In genomic region chr3:40312661-40313226, GRCh38 we compare ENCODE assay signal across 11 cellular contexts. TPM values are rescaled to one million over a fixed set of nuclear protein-coding genes. Genes with fewer than 3 reads are reported as not detected.
DNase-seq lines count a peak whose midpoint lies in the region; ATAC-seq, FAIRE-seq and TF ChIP-seq lines count a peak whose summit lies in the region.
"Had no signal": no experiment of that assay in that cellular context is flagged by ENCODE, and none has a peak within 500 bp of the region (broad histone marks: within the 10 kb centered on the region; RNA-seq: fewer than 3 reads in every experiment).

No MANE protein-coding gene starts in this region.

- in situ Hi-C loops in GM23248 (cut with MboI), result no loop called here

- H3K36me3 Mint-ChIP-seq in activated T-helper 17 cell treated with anti-CD3 and anti-CD28 coated beads, Interleukin-2, amount 50 U/mL, for 72 hours (ENCODE audit: low read depth), result peaks cover 59% of the 10 kb centered on the region
- H3K36me3 Mint-ChIP-seq in T-helper 2 cell treated with Interferon-gamma antibody and Interleukin-4, amounts not matched to agents 5 μg/mL and 100 μg/mL, for 36 hours (ENCODE audit: low read depth), result peaks cover 33% of the 10 kb centered on the region
- H3K36me3 Mint-ChIP-seq: IgD-negative memory B cell had no signal

- peak overlapping the region; percentile 52 for H3K27ac Mint-ChIP-seq in activated T-helper 17 cell treated with anti-CD3 and anti-CD28 coated beads, Interleukin-2, amount 50 U/mL, for 72 hours
- H3K27ac Mint-ChIP-seq in T-helper 2 cell treated with Interferon-gamma antibody and Interleukin-4, amounts not matched to agents 5 μg/mL and 100 μg/mL, for 36 hours, result no peak overlapping the region

- no peaks in the 10 kb centered on the region for H3K9me3 Mint-ChIP-seq in activated T-helper 17 cell treated with anti-CD3 and anti-CD28 coated beads, Interleukin-2, amount 50 U/mL, for 72 hours
- no peaks in the 10 kb centered on the region for H3K9me3 Mint-ChIP-seq in T-helper 2 cell treated with Interferon-gamma antibody and Interleukin-4, amounts not matched to agents 5 μg/mL and 100 μg/mL, for 36 hours
- H3K9me3 Mint-ChIP-seq: IgD-negative memory B cell had no signal

- H3K79me2 ChIP-seq in GM23248 (ENCODE audit: insufficient read depth), result peaks cover 23% of the 10 kb centered on the region

- H3K36me3 ChIP-seq in GM23248 (ENCODE audit: low read depth) (peaks cover 30% of the 10 kb centered on the region), rectal smooth muscle tissue (ENCODE audit: control insufficient read depth, insufficient read depth, low read length) (peaks cover 6% of the 10 kb centered on the region), kidney (ENCODE audit: control insufficient read depth in 1 of 2, insufficient read depth in 2 of 2, low read length in 2 of 2) (peaks cover 10 to 23% of the 10 kb centered on the region in 2 donors)

- H3K27me3 Mint-ChIP-seq in activated T-helper 17 cell treated with anti-CD3 and anti-CD28 coated beads, Interleukin-2, amount 50 U/mL, for 72 hours, result no peaks in the 10 kb centered on the region
- no peaks in the 10 kb centered on the region for H3K27me3 Mint-ChIP-seq in T-helper 2 cell treated with Interferon-gamma antibody and Interleukin-4, amounts not matched to agents 5 μg/mL and 100 μg/mL, for 36 hours (ENCODE audit: low read depth)
- H3K27me3 Mint-ChIP-seq: IgD-negative memory B cell had no signal

- no peaks in the 10 kb centered on the region for H3K4me1 Mint-ChIP-seq in activated T-helper 17 cell treated with anti-CD3 and anti-CD28 coated beads, Interleukin-2, amount 50 U/mL, for 72 hours
- peaks cover 15% of the 10 kb centered on the region for H3K4me1 Mint-ChIP-seq in T-helper 2 cell treated with Interferon-gamma antibody and Interleukin-4, amounts not matched to agents 5 μg/mL and 100 μg/mL, for 36 hours (ENCODE audit: low read depth)

- H3K4me2 ChIP-seq in GM23248 (ENCODE audit: unreplicated experiment), result peak overlapping the region; percentile 87

- H3K4me3 Mint-ChIP-seq in activated T-helper 17 cell treated with anti-CD3 and anti-CD28 coated beads, Interleukin-2, amount 50 U/mL, for 72 hours, result no peak overlapping the region
- no peak overlapping the region for H3K4me3 Mint-ChIP-seq in T-helper 2 cell treated with Interferon-gamma antibody and Interleukin-4, amounts not matched to agents 5 μg/mL and 100 μg/mL, for 36 hours

- FAIRE-seq in kidney (lab: Jason Lieb, UNC), result no peak

- H3K9ac ChIP-seq in GM23248 (0 out of 2 replicates have a peak overlapping the region, but pooled peaks have one; percentile 94), rectal smooth muscle tissue (ENCODE audit: low read length) (no peak overlapping the region), kidney (ENCODE audit: low read length in 2 of 2) (no peak overlapping the region)

- no peaks in the 10 kb centered on the region for H3K9me3 ChIP-seq in GM23248 (ENCODE audit: low read depth)
- no peaks in the 10 kb centered on the region for H3K9me3 ChIP-seq in kidney (ENCODE audit: control insufficient read depth in 1 of 2, low read length in 2 of 2)
- H3K9me3 ChIP-seq: Caco-2, thoracic aorta had no signal

- H3K9me2 ChIP-seq in GM23248 (ENCODE audit: insufficient read depth), result no peaks in the 10 kb centered on the region

- TF ChIP-seq CTCF in fibroblast of the aortic adventitia (IDR thresholded peaks at IDR 0.05; ENCODE audit: insufficient read depth, low read length) (no peak), kidney (IDR thresholded peaks at IDR 0.05; ENCODE audit: borderline replicate concordance, extremely low read depth, insufficient read depth) (no peak)

- intact Hi-C loops in kidney (cut with DNase I), result no loop called here

- H3K27me3 ChIP-seq in GM23248 (replicated peaks; ENCODE audit: insufficient read depth) (no peaks in the 10 kb centered on the region), rectal smooth muscle tissue (ENCODE audit: control insufficient read depth, insufficient read depth, low read length) (no peaks in the 10 kb centered on the region)

- ATAC-seq in activated T-helper 17 cell treated with anti-CD3 and anti-CD28 coated beads, Interleukin-2, amount 50 U/mL, for 72 hours (replicated peaks), result no peak
- ATAC-seq in GM19324 (IDR thresholded peaks at IDR 0.05; ENCODE audit: low FRiP score, unreplicated experiment), result no peak

- no peaks in the 10 kb centered on the region for H4K20me1 ChIP-seq in GM23248 (ENCODE audit: insufficient read depth)

- peaks cover 40% of the 10 kb centered on the region for H3F3A ChIP-seq in GM23248 (ENCODE audit: insufficient read depth)

- H3K4me3 ChIP-seq in GM23248, result peak overlapping the region; percentile 91; the same call in 1 of the 2 replicates
- H3K4me3 ChIP-seq in fibroblast of the aortic adventitia (ENCODE audit: low read depth, low read length), result no peak overlapping the region
- H3K4me3 ChIP-seq in rectal smooth muscle tissue (ENCODE audit: low read length), result no peak overlapping the region
- no peak overlapping the region for H3K4me3 ChIP-seq in kidney (ENCODE audit: low read length in 2 of 2)
- H3K4me3 ChIP-seq: thoracic aorta had no signal

- DNase-seq in GM23248 (peak; percentile 58), fibroblast of the aortic adventitia (ENCODE audit: low read depth) (peak; percentile 15), kidney (no peak)
- DNase-seq in T-helper 2 cell treated with Interferon-gamma antibody and Interleukin-4, amounts not matched to agents 5 μg/mL and 100 μg/mL, for 36 hours (ENCODE audit: low spot score), result no peak
- DNase-seq: Caco-2, NCI-H526 treated with DMSO at 0.1 percent for 48 hours had no signal

- H3K27ac ChIP-seq in GM23248 (peak overlapping the region; percentile 23; the same call in 1 of the 2 replicates), rectal smooth muscle tissue (ENCODE audit: low read depth, low read length) (peak overlapping the region; percentile 24), kidney (ENCODE audit: low read depth in 2 of 2, low read length in 2 of 2) (no peak overlapping the region)

- H3K4me1 ChIP-seq in GM23248 (ENCODE audit: insufficient read depth), result peaks cover 20% of the 10 kb centered on the region
- H3K4me1 ChIP-seq in rectal smooth muscle tissue (ENCODE audit: control insufficient read depth, insufficient read depth, low read length), result peaks cover 11% of the 10 kb centered on the region
- H3K4me1 ChIP-seq in kidney (ENCODE audit: control insufficient read depth in 1 of 2, insufficient read depth in 1 of 2, low read depth in 1 of 2, low read length in 2 of 2), result peaks cover 6 to 8% of the 10 kb centered on the region in 2 donors

- WGBS in GM23248 (ENCODE audit: low coverage in 1 of 2, low lambda C conversion rate in 2 of 2, missing lambda C conversion rate in 2 of 2), 2 experiments, result 69 to 77% methylated on average over 2 of the region's 2 CpGs

- H2AFZ ChIP-seq in GM23248, result no peak overlapping the region

RNA-seq across cellular contexts. Expression of gene EIF1B, which starts 3.2 kb away (rescaled TPM):
- 20.2 and 25.5 TPM in 2 replicates for total RNA-seq in GM23248 (2014; rRNA removed; shearing (Covaris generic))
- polyA plus RNA-seq in GM23248 (2016; fragmentation: Nextera tagmentation; extraction: Ambion mirVana), result 81.6 and 87.4 TPM in 2 replicates
- total RNA-seq in activated T-helper 17 cell treated with anti-CD3 and anti-CD28 coated beads, Interleukin-2, amount 50 U/mL, for 72 hours, result 10 to 100 TPM; 36.3 to 36.8 TPM
- total RNA-seq in fibroblast of the aortic adventitia (ENCODE audit: low replicate concordance), result 9.4 and 34.4 TPM in 2 replicates
- total RNA-seq in kidney, result 48.3 TPM
- 97.8 TPM for polyA plus RNA-seq in kidney (ENCODE audit: insufficient read depth, low read depth, low replicate concordance)

Comparison
In these comparisons a context has a peak if more than half of its experiments do, and no peak if none do; other contexts are left out.
1. DNase-seq: peak in GM23248 (single experiment) and fibroblast of the aortic adventitia (single experiment); none in kidney (single experiment) and T-helper 2 cell treated with Interferon-gamma antibody and Interleukin-4, amounts not matched to agents 5 μg/mL and 100 μg/mL, for 36 hours (single experiment).
2. H3K27ac ChIP-seq: peak in GM23248 (single experiment) and rectal smooth muscle tissue (single experiment); none in kidney (0 of 2).